Comparison of ENCODE assay signal across 1 cellular context in the genomic region with DNA sequence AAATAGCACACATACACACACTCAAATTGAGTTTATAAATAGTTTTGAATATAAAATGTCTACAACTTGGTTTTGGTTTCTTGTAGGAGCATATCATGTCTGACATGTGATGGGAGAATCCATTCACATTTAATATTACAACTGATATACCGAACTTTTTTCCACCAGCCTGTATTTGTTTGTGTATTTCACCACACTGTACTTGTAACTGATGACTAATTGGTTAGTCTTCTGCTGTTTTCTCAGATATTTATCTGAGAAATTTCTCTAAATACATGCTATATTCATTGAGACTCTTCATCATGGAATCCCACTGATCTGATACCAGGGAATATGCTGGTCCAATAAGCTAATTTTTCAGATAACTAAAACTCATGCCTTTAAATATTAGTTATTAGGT.
TF ChIP-seq lines count a peak whose summit lies in the region.

No MANE protein-coding gene starts in this region.

TF ChIP-seq in SK-N-SH, 30 proteins besides CTCF, POLR2A, EP300 and RAD21:
- TF ChIP-seq, protein P1, sequence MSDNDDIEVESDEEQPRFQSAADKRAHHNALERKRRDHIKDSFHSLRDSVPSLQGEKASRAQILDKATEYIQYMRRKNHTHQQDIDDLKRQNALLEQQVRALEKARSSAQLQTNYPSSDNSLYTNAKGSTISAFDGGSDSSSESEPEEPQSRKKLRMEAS (IDR thresholded peaks at IDR 0.05; ENCODE audit: low read depth), result no peak
- TF ChIP-seq FOSL2 (IDR thresholded peaks at IDR 0.05; ENCODE audit: borderline replicate concordance, low read depth) (no peak), ELF1 (IDR thresholded peaks at IDR 0.05) (no peak), FOXJ3 (CRISPR knock-in tag; IDR thresholded peaks at IDR 0.05) (no peak), TCF12 (IDR thresholded peaks at IDR 0.05) (no peak), TEAD4 (IDR thresholded peaks at IDR 0.05; ENCODE audit: borderline replicate concordance, insufficient read depth) (no peak), SMC3 (IDR thresholded peaks at IDR 0.05; ENCODE audit: low read depth, low read length) (no peak), RXRA (IDR thresholded peaks at IDR 0.05; ENCODE audit: borderline replicate concordance, low read depth) (no peak), EZH2phosphoT487 (IDR thresholded peaks at IDR 0.05; ENCODE audit: borderline replicate concordance, low read depth) (no peak), GABPA (IDR thresholded peaks at IDR 0.05; ENCODE audit: low read depth) (no peak), MXI1 (IDR thresholded peaks at IDR 0.05; ENCODE audit: low read depth, low read length) (no peak), TAF1 (IDR thresholded peaks at IDR 0.05; ENCODE audit: borderline replicate concordance, low read depth, low read length) (no peak), FOXM1 (IDR thresholded peaks at IDR 0.05; ENCODE audit: low read depth) (no peak), GATA2 (CRISPR knock-in tag; IDR thresholded peaks at IDR 0.05) (no peak), MEF2A (IDR thresholded peaks at IDR 0.05; ENCODE audit: borderline replicate concordance, low read depth) (no peak), POLR2AphosphoS5 (IDR thresholded peaks at IDR 0.05; ENCODE audit: low read depth, low read length) (no peak)
- TF ChIP-seq, protein P2, sequence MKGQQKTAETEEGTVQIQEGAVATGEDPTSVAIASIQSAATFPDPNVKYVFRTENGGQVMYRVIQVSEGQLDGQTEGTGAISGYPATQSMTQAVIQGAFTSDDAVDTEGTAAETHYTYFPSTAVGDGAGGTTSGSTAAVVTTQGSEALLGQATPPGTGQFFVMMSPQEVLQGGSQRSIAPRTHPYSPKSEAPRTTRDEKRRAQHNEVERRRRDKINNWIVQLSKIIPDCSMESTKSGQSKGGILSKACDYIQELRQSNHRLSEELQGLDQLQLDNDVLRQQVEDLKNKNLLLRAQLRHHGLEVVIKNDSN (IDR thresholded peaks at IDR 0.05; ENCODE audit: borderline replicate concordance, low read depth), result no peak
- TF ChIP-seq, protein P3, sequence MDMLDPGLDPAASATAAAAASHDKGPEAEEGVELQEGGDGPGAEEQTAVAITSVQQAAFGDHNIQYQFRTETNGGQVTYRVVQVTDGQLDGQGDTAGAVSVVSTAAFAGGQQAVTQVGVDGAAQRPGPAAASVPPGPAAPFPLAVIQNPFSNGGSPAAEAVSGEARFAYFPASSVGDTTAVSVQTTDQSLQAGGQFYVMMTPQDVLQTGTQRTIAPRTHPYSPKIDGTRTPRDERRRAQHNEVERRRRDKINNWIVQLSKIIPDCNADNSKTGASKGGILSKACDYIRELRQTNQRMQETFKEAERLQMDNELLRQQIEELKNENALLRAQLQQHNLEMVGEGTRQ (IDR thresholded peaks at IDR 0.05; ENCODE audit: borderline replicate concordance, low read depth, low read length), result no peak
- TF ChIP-seq, protein P4, sequence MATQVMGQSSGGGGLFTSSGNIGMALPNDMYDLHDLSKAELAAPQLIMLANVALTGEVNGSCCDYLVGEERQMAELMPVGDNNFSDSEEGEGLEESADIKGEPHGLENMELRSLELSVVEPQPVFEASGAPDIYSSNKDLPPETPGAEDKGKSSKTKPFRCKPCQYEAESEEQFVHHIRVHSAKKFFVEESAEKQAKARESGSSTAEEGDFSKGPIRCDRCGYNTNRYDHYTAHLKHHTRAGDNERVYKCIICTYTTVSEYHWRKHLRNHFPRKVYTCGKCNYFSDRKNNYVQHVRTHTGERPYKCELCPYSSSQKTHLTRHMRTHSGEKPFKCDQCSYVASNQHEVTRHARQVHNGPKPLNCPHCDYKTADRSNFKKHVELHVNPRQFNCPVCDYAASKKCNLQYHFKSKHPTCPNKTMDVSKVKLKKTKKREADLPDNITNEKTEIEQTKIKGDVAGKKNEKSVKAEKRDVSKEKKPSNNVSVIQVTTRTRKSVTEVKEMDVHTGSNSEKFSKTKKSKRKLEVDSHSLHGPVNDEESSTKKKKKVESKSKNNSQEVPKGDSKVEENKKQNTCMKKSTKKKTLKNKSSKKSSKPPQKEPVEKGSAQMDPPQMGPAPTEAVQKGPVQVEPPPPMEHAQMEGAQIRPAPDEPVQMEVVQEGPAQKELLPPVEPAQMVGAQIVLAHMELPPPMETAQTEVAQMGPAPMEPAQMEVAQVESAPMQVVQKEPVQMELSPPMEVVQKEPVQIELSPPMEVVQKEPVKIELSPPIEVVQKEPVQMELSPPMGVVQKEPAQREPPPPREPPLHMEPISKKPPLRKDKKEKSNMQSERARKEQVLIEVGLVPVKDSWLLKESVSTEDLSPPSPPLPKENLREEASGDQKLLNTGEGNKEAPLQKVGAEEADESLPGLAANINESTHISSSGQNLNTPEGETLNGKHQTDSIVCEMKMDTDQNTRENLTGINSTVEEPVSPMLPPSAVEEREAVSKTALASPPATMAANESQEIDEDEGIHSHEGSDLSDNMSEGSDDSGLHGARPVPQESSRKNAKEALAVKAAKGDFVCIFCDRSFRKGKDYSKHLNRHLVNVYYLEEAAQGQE (IDR thresholded peaks at IDR 0.05; ENCODE audit: low read depth, low read length), result no peak
